20 cellular contexts compared by ENCODE assay signal in genomic region chr6:55175778-55176084, GRCh38. TPM values are rescaled to one million over a fixed set of nuclear protein-coding genes. Genes with fewer than 3 reads are reported as not detected.
DNase-seq lines count a peak whose midpoint lies in the region; ATAC-seq and TF ChIP-seq lines count a peak whose summit lies in the region.
"Had no signal": no experiment of that assay in that cellular context is flagged by ENCODE, and none has a peak within 500 bp of the region (broad histone marks: within the 10 kb centered on the region; RNA-seq: fewer than 3 reads in every experiment).

No MANE protein-coding gene starts in this region.

- peak overlapping the region in 4 of 5 experiments; percentile 5 to 73 (median 28) for H3K27ac Mint-ChIP-seq in brain

- H3K27me3 ChIP-seq in HUES6 (ENCODE audit: control insufficient read depth, insufficient read depth, low read length) (peaks cover 39% of the 10 kb centered on the region), iPS-20b (ENCODE audit: insufficient read depth, low read length) (peaks cover 41% of the 10 kb centered on the region)

- H3K4me3 ChIP-seq in HUES6 (ENCODE audit: low read depth, low read length) (peak overlapping the region; percentile 74), iPS-20b (ENCODE audit: low read length) (peak overlapping the region; percentile 88)

- peak overlapping the region; percentile 75 to 88 (median 85) for H3K4me3 Mint-ChIP-seq in brain

- DNase-seq in ecto neural progenitor cell (ENCODE audit: low spot score) = no peak
- no peak for DNase-seq in stimulated activated CD4-positive, alpha-beta T cell treated with anti-CD3 and anti-CD28 coated beads, Interleukin-1b, Interleukin-23, amount 100 ng/mL, for 48 hours
- DNase-seq: AML-193; GF-D8; KG1; NCI-H1694 treated with DMSO at 0.1 percent for 48 hours; NCI-H2227 treated with DMSO at 0.1 percent for 48 hours; NCI-H524 treated with DMSO at 0.1 percent for 48 hours; NK-92 treated with Interleukin-12 subunit alpha and Interleukin-12 subunit beta, amount 100 ng/mL, for 24 hours; SHP77 had no signal

- H3K36me3 ChIP-seq in ES-I3 (ENCODE audit: insufficient read depth, low read length) (no peaks in the 10 kb centered on the region), HUES6 (ENCODE audit: control insufficient read depth, insufficient read depth, low read length) (no peaks in the 10 kb centered on the region), iPS-20b (ENCODE audit: insufficient read depth, low read depth, low read length) (no peaks in the 10 kb centered on the region)

- ATAC-seq in HG03442 (IDR thresholded peaks at IDR 0.05; ENCODE audit: unreplicated experiment) (no peak), HG03457 (IDR thresholded peaks at IDR 0.05; ENCODE audit: unreplicated experiment) (no peak)
- ATAC-seq: HCT116, HepG2 had no signal

- no peaks in the 10 kb centered on the region for H3K4me1 ChIP-seq in ES-I3 (ENCODE audit: insufficient read depth, low read length)
- peaks cover 6% of the 10 kb centered on the region for H3K4me1 ChIP-seq in HUES6 (ENCODE audit: control insufficient read depth, insufficient read depth, low read length)
- 0 out of 2 replicates have a peak, but pooled peaks cover 5% of the 10 kb centered on the region for H3K4me1 ChIP-seq in iPS-20b (ENCODE audit: insufficient read depth, low read length)

- H3K9me3 ChIP-seq in ES-I3 (ENCODE audit: control insufficient read depth, insufficient read depth, low read length) = no peaks in the 10 kb centered on the region
- H3K9me3 ChIP-seq in HUES6 (ENCODE audit: control insufficient read depth, insufficient read depth, low read depth, low read length) = no peaks in the 10 kb centered on the region
- H3K9me3 ChIP-seq in iPS-20b (ENCODE audit: insufficient read depth, low read depth, low read length) = no peaks in the 10 kb centered on the region

- H3K9me3 Mint-ChIP-seq in brain = peaks cover 0 to 3% (median 0%) of the 10 kb centered on the region in 5 experiments

- peak overlapping the region; percentile 55; the same call in 1 of the 2 replicates for H3K9ac ChIP-seq in ES-I3 (ENCODE audit: low read depth, low read length)
- no peak overlapping the region for H3K9ac ChIP-seq in HUES6 (ENCODE audit: low read length)
- no peak overlapping the region for H3K9ac ChIP-seq in iPS-20b (ENCODE audit: low read depth, low read length)

- H3K27ac ChIP-seq in HUES6 (ENCODE audit: low read depth, low read length) = no peak overlapping the region
- no peak overlapping the region for H3K27ac ChIP-seq in iPS-20b (ENCODE audit: low read length)
- H3K27ac ChIP-seq: C4-2B, SK-N-MC had no signal

- H3K4me1 Mint-ChIP-seq in brain = peaks cover 27% of the 10 kb centered on the region

- H3K36me3 Mint-ChIP-seq in brain = no peaks in the 10 kb centered on the region

- peaks cover 44% of the 10 kb centered on the region for H3K27me3 Mint-ChIP-seq in brain

- TF ChIP-seq CTCF in brain (conservative IDR thresholded peaks at IDR 0.05) = peak in 1 of 2 experiments; percentile 29

RNA-seq across cellular contexts. Expression of gene HCRTR2, which starts 1.4 kb away (rescaled TPM):
- polyA plus RNA-seq in brain (ENCODE audit: insufficient read depth, low read depth, low replicate concordance) = not detected
- polyA plus RNA-seq: HepG2 had no signal
